In the genomic region with DNA sequence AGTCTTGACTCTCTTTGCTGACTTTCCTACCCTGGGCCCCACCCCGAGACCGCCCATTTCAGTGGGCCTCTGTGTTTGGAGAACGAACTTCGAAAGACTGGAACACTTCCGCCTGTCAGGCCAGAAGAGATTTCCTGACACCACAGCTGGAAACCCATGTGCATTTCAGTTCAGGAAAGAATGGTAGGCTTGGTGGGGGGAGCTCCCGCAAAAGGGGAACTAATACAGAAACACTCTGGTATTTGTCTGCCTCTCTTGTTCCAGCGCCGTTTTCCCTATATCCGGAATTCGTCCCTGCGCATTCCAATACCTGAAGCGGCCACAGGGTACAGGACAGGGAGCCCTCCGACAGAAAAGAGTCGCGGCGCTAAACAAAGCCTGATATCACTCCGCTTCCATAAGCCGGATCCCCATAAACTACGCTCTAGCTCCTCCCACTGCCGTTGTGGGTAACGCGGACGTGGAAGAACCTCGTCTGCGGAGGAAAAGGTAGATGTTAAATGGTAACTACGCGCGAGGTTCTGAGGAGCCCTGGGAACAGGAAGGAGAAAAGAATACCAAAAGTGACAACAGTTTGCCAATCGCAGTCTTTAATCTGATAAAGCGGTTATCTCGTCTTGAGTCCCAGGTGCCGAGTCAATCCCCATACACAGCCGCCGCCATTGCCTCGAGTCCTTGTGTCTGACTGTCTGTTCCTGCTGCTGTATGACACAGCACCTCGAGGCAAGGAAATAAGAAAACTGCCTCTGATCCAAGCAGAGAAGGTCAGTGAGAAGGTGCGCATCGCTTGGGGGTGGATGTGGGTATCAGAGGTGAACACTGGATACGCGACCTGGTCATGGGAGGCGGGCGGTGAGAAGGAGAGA, we compare ENCODE assay signal across 1 cellular context.
A peak's percentile ranks its signal among the peaks of the same experiment; 100 is the strongest.
TF ChIP-seq lines count a peak whose summit lies in the region.

Gene ARMCX5, plus strand, starts transcription at position 432 of the 866 bp plus-strand sequence. CDS start 2,627 bp downstream, outside the sequence.

TF ChIP-seq in K562, 482 proteins besides CTCF, POLR2A, EP300 and RAD21 (continued from another document and continues in another):
- TF ChIP-seq, protein P1, sequence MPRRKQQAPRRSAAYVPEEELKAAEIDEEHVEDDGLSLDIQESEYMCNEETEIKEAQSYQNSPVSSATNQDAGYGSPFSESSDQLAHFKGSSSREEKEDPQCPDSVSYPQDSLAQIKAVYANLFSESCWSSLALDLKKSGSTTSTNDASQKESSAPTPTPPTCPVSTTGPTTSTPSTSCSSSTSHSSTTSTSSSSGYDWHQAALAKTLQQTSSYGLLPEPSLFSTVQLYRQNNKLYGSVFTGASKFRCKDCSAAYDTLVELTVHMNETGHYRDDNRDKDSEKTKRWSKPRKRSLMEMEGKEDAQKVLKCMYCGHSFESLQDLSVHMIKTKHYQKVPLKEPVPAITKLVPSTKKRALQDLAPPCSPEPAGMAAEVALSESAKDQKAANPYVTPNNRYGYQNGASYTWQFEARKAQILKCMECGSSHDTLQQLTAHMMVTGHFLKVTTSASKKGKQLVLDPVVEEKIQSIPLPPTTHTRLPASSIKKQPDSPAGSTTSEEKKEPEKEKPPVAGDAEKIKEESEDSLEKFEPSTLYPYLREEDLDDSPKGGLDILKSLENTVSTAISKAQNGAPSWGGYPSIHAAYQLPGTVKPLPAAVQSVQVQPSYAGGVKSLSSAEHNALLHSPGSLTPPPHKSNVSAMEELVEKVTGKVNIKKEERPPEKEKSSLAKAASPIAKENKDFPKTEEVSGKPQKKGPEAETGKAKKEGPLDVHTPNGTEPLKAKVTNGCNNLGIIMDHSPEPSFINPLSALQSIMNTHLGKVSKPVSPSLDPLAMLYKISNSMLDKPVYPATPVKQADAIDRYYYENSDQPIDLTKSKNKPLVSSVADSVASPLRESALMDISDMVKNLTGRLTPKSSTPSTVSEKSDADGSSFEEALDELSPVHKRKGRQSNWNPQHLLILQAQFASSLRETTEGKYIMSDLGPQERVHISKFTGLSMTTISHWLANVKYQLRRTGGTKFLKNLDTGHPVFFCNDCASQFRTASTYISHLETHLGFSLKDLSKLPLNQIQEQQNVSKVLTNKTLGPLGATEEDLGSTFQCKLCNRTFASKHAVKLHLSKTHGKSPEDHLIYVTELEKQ (CRISPR knock-in tag; IDR thresholded peaks at IDR 0.05), result no peak
- TF ChIP-seq HSF4 (CRISPR knock-in tag; IDR thresholded peaks at IDR 0.05; ENCODE audit: borderline replicate concordance) (no peak), MBD1 (CRISPR knock-in tag; IDR thresholded peaks at IDR 0.05) (no peak), CXXC5 (CRISPR knock-in tag; IDR thresholded peaks at IDR 0.05) (peak; percentile 68), SMAD4 (CRISPR knock-in tag; conservative IDR thresholded peaks at IDR 0.05) (0 out of 2 replicates have a peak, but pooled peaks have one; percentile 42), MAZ (CRISPR knock-in tag; conservative IDR thresholded peaks at IDR 0.05 in 1 of 2, IDR thresholded peaks at IDR 0.05 in 1 of 2) (0 out of 4 replicates have a peak, but pooled peaks of 1 of the 2 experiments have one; percentile 22), ZNF224 (CRISPR knock-in tag; IDR thresholded peaks at IDR 0.05) (no peak), POLR2AphosphoS5 (IDR thresholded peaks at IDR 0.05; ENCODE audit: control insufficient read depth, insufficient read depth, low read depth, low read length) (peak; percentile 78), EP400 (IDR thresholded peaks at IDR 0.05) (peak; percentile 86), CUX1 (CRISPR knock-in tag; IDR thresholded peaks at IDR 0.05) (no peak), MBD2 (IDR thresholded peaks at IDR 0.05; ENCODE audit: borderline replicate concordance, low read depth) (peak; percentile 51; the same call in 1 of the 2 replicates), NR1H2 (CRISPR knock-in tag; IDR thresholded peaks at IDR 0.05) (no peak), L3MBTL2 (IDR thresholded peaks at IDR 0.05) (peak; percentile 79), ZNF695 (CRISPR knock-in tag; IDR thresholded peaks at IDR 0.05) (no peak), MXD1 (CRISPR knock-in tag; IDR thresholded peaks at IDR 0.05; ENCODE audit: borderline replicate concordance, poor library complexity, severe bottlenecking) (no peak), NFRKB (IDR thresholded peaks at IDR 0.05; ENCODE audit: low read depth) (peak; percentile 72; the same call in 1 of the 2 replicates), ELF1 (tag; IDR thresholded peaks at IDR 0.05) (peak; percentile 82), CHD2 (IDR thresholded peaks at IDR 0.05; ENCODE audit: low read depth, low read length) (peak; percentile 71), ZBTB17 (CRISPR knock-in tag; IDR thresholded peaks at IDR 0.05) (no peak), C11orf30 (IDR thresholded peaks at IDR 0.05; ENCODE audit: low read depth) (no peak)
- TF ChIP-seq, protein P2, sequence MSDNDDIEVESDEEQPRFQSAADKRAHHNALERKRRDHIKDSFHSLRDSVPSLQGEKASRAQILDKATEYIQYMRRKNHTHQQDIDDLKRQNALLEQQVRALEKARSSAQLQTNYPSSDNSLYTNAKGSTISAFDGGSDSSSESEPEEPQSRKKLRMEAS (CRISPR knock-in tag; IDR thresholded peaks at IDR 0.05), result no peak
- TF ChIP-seq, protein P3, sequence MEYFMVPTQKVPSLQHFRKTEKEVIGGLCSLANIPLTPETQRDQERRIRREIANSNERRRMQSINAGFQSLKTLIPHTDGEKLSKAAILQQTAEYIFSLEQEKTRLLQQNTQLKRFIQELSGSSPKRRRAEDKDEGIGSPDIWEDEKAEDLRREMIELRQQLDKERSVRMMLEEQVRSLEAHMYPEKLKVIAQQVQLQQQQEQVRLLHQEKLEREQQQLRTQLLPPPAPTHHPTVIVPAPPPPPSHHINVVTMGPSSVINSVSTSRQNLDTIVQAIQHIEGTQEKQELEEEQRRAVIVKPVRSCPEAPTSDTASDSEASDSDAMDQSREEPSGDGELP (CRISPR knock-in tag; IDR thresholded peaks at IDR 0.05; ENCODE audit: borderline replicate concordance), result peak; percentile 71; the same call in 1 of the 2 replicates
- TF ChIP-seq, protein P4, sequence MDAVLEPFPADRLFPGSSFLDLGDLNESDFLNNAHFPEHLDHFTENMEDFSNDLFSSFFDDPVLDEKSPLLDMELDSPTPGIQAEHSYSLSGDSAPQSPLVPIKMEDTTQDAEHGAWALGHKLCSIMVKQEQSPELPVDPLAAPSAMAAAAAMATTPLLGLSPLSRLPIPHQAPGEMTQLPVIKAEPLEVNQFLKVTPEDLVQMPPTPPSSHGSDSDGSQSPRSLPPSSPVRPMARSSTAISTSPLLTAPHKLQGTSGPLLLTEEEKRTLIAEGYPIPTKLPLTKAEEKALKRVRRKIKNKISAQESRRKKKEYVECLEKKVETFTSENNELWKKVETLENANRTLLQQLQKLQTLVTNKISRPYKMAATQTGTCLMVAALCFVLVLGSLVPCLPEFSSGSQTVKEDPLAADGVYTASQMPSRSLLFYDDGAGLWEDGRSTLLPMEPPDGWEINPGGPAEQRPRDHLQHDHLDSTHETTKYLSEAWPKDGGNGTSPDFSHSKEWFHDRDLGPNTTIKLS (IDR thresholded peaks at IDR 0.05; ENCODE audit: borderline replicate concordance, low read depth), result peak; percentile 20; the same call in 1 of the 2 replicates
- TF ChIP-seq, protein P5, sequence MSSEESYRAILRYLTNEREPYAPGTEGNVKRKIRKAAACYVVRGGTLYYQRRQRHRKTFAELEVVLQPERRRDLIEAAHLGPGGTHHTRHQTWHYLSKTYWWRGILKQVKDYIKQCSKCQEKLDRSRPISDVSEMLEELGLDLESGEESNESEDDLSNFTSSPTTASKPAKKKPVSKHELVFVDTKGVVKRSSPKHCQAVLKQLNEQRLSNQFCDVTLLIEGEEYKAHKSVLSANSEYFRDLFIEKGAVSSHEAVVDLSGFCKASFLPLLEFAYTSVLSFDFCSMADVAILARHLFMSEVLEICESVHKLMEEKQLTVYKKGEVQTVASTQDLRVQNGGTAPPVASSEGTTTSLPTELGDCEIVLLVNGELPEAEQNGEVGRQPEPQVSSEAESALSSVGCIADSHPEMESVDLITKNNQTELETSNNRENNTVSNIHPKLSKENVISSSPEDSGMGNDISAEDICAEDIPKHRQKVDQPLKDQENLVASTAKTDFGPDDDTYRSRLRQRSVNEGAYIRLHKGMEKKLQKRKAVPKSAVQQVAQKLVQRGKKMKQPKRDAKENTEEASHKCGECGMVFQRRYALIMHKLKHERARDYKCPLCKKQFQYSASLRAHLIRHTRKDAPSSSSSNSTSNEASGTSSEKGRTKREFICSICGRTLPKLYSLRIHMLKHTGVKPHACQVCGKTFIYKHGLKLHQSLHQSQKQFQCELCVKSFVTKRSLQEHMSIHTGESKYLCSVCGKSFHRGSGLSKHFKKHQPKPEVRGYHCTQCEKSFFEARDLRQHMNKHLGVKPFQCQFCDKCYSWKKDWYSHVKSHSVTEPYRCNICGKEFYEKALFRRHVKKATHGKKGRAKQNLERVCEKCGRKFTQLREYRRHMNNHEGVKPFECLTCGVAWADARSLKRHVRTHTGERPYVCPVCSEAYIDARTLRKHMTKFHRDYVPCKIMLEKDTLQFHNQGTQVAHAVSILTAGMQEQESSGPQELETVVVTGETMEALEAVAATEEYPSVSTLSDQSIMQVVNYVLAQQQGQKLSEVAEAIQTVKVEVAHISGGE (CRISPR knock-in tag; IDR thresholded peaks at IDR 0.05), result peak in 1 of 3 experiments; percentile 46; a peak in 1 of 6 replicates
